1 cellular context compared by ENCODE assay signal in genomic region chr20:26167499-26167898, GRCh38.
TF ChIP-seq lines count a peak whose summit lies in the region.

No MANE protein-coding gene starts in this region.

TF ChIP-seq in H1, 55 proteins besides CTCF, POLR2A, EP300 and RAD21 (continued from another document):
- no peak for TF ChIP-seq CHD7 (IDR thresholded peaks at IDR 0.05; ENCODE audit: insufficient replicate concordance, low read length)
- no peak for TF ChIP-seq HDAC2 (IDR thresholded peaks at IDR 0.05; ENCODE audit: borderline replicate concordance in 1 of 2, low read depth in 2 of 2, low read length in 2 of 2)
- TF ChIP-seq SIRT6 (IDR thresholded peaks at IDR 0.05; ENCODE audit: low read length): no peak
- no peak for TF ChIP-seq MAFK (IDR thresholded peaks at IDR 0.05; ENCODE audit: low read depth, low read length)
- no peak for TF ChIP-seq MAX (IDR thresholded peaks at IDR 0.05)
- TF ChIP-seq JUN (IDR thresholded peaks at IDR 0.05; ENCODE audit: low read depth, low read length): no peak
- no peak for TF ChIP-seq NANOG (IDR thresholded peaks at IDR 0.05; ENCODE audit: insufficient read depth, low read depth, low read length, poor library complexity, severe bottlenecking)
- TF ChIP-seq SIX5 (IDR thresholded peaks at IDR 0.05; ENCODE audit: low read depth, low read length): no peak
- TF ChIP-seq NRF1 (IDR thresholded peaks at IDR 0.05; ENCODE audit: low read depth, low read length): no peak
- TF ChIP-seq CREB1 (IDR thresholded peaks at IDR 0.05): no peak
